23 cellular contexts compared by ENCODE assay signal in the genomic region with DNA sequence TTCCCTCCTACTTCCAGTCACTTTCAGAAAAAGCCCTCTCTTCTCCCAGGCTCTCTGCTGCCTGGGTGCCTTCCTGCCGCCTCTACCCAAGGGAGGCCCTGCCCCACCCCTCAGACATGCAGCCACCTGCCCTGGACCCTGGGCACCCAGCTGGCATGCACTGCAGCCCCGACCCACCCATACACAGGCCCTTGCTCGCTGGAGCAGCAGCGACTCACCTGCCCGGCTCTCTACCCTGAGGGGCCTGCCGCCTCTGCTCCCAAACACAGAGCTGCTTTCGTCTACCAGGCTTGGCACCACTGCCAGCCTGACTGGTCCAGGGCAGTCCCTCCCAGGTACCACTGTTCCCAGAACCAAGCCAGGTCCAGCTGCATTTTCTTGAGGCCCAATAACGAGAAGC. TPM values are rescaled to one million over a fixed set of nuclear protein-coding genes. Genes with fewer than 3 reads are reported as not detected.
"Had no signal": no experiment of that assay in that cellular context is flagged by ENCODE, and none has a peak within 500 bp of the region (broad histone marks: within the 10 kb centered on the region; RNA-seq: fewer than 3 reads in every experiment).

No MANE protein-coding gene starts in this region.

- H3K4me2 ChIP-seq: SK-N-SH had no signal

- ATAC-seq: activated CD8-positive, alpha-beta memory T cell treated with anti-CD3 and anti-CD28 coated beads, Interleukin-2, amount 10 ng/mL, durations not matched to agents 7 days and 5 days; left cardiac atrium; psoas muscle; upper lobe of right lung had no signal

- DNase-seq: activated CD4-positive, alpha-beta T cell treated with anti-CD3 and anti-CD28 coated beads, Interleukin-2, amount 50 U/mL, for 1 hour; activated CD4-positive, CD25-positive, alpha-beta regulatory T cell; activated CD8-positive, alpha-beta memory T cell treated with anti-CD3 and anti-CD28 coated beads, Interleukin-2, amount 10 ng/mL, durations not matched to agents 7 days and 5 days; activated effector memory CD4-positive, alpha-beta T cell treated with Interleukin-2 at 50 U/mL for 16 hours; activated T-cell treated with anti-CD3 and anti-CD28 coated beads, Interleukin-2, amount 50 U/mL, for 24 hours; colonic mucosa; effector CD4-positive, alpha-beta T cell; left cardiac atrium; naive B cell; nucleus accumbens; psoas muscle; sigmoid colon; SK-N-SH; stimulated activated CD4-positive, alpha-beta T cell treated with anti-CD3 and anti-CD28 coated beads, Interleukin-12 subunit alpha, Interleukin-12 subunit beta, amount 100 ng/mL, for 4 hours; stimulated activated CD4-positive, alpha-beta T cell treated with anti-CD3 and anti-CD28 coated beads, Interleukin-2, amount 100 ng/mL, for 48 hours; stimulated activated CD8-positive, alpha-beta memory T cell treated with anti-CD3 and anti-CD28 coated beads, Interleukin-4, amount 100 ng/mL, for 48 hours; testis; upper lobe of right lung had no signal

- H3K4me3 ChIP-seq: ascending aorta, cardiac muscle cell, colonic mucosa, lung, psoas muscle, sigmoid colon, testis, upper lobe of right lung had no signal

- H3K27me3 Mint-ChIP-seq: activated CD8-positive, alpha-beta memory T cell treated with anti-CD3 and anti-CD28 coated beads, Interleukin-2, amount 10 ng/mL, durations not matched to agents 7 days and 5 days; activated T-cell treated with anti-CD3 and anti-CD28 coated beads, Interleukin-2, amount 50 U/mL, for 24 hours; naive B cell; stimulated activated naive CD8-positive, alpha-beta T cell treated with anti-CD3 and anti-CD28 coated beads, Interleukin-15, Interleukin-2, amounts not matched to agents 100 ng/mL and 50 ng/mL, for 24 hours had no signal

- H3K9ac ChIP-seq: SK-N-SH had no signal

- H3K4me1 ChIP-seq: ascending aorta, colonic mucosa, psoas muscle, sigmoid colon, upper lobe of right lung had no signal

- H3K27ac ChIP-seq: ascending aorta, cardiac muscle cell, colonic mucosa, psoas muscle, sigmoid colon, testis, upper lobe of right lung had no signal

- H3K9me3 Mint-ChIP-seq: activated T-cell treated with anti-CD3 and anti-CD28 coated beads, Interleukin-2, amount 50 U/mL, for 24 hours; naive B cell; stimulated activated naive CD8-positive, alpha-beta T cell treated with anti-CD3 and anti-CD28 coated beads, Interleukin-15, Interleukin-2, amounts not matched to agents 100 ng/mL and 50 ng/mL, for 24 hours had no signal

- H3K9me3 ChIP-seq: ascending aorta, colonic mucosa, psoas muscle, sigmoid colon, SK-N-SH, testis, upper lobe of right lung had no signal

- H3K27ac Mint-ChIP-seq: activated CD8-positive, alpha-beta memory T cell treated with anti-CD3 and anti-CD28 coated beads, Interleukin-2, amount 10 ng/mL, durations not matched to agents 7 days and 5 days; stimulated activated naive CD8-positive, alpha-beta T cell treated with anti-CD3 and anti-CD28 coated beads, Interleukin-15, Interleukin-2, amounts not matched to agents 100 ng/mL and 50 ng/mL, for 24 hours had no signal

- H3K27me3 ChIP-seq: ascending aorta, cardiac muscle cell, colonic mucosa, sigmoid colon, testis, upper lobe of right lung had no signal

- H3K4me3 Mint-ChIP-seq: activated CD8-positive, alpha-beta memory T cell treated with anti-CD3 and anti-CD28 coated beads, Interleukin-2, amount 10 ng/mL, durations not matched to agents 7 days and 5 days; activated T-cell treated with anti-CD3 and anti-CD28 coated beads, Interleukin-2, amount 50 U/mL, for 24 hours; stimulated activated naive CD8-positive, alpha-beta T cell treated with anti-CD3 and anti-CD28 coated beads, Interleukin-15, Interleukin-2, amounts not matched to agents 100 ng/mL and 50 ng/mL, for 24 hours had no signal

- H3K4me1 Mint-ChIP-seq: activated CD8-positive, alpha-beta memory T cell treated with anti-CD3 and anti-CD28 coated beads, Interleukin-2, amount 10 ng/mL, durations not matched to agents 7 days and 5 days had no signal

- H3K36me3 ChIP-seq: cardiac muscle cell had no signal

RNA-seq across cellular contexts. Expression of gene TSSK2, which starts 1.2 kb away (rescaled TPM):
- total RNA-seq: activated CD8-positive, alpha-beta memory T cell treated with anti-CD3 and anti-CD28 coated beads, Interleukin-2, amount 10 ng/mL, durations not matched to agents 7 days and 5 days; ascending aorta; cardiac muscle cell; colonic mucosa; left cardiac atrium; sigmoid colon; T-helper 1 cell treated with Interleukin-12 subunit alpha and Interleukin-12 subunit beta and Interleukin-4 antibody, amounts not matched to agents 30 ng/mL and 1 ng/mL, for 36 hours; upper lobe of right lung had no signal
- polyA plus RNA-seq: cardiac muscle cell, SK-N-SH had no signal

RNA-seq across cellular contexts. Expression of gene GSC2, which starts 20.2 kb away (rescaled TPM):
- total RNA-seq: activated CD8-positive, alpha-beta memory T cell treated with anti-CD3 and anti-CD28 coated beads, Interleukin-2, amount 10 ng/mL, durations not matched to agents 7 days and 5 days; ascending aorta; cardiac muscle cell; colonic mucosa; left cardiac atrium; lung; psoas muscle; sigmoid colon; T-helper 1 cell treated with Interleukin-12 subunit alpha and Interleukin-12 subunit beta and Interleukin-4 antibody, amounts not matched to agents 30 ng/mL and 1 ng/mL, for 36 hours; upper lobe of right lung had no signal
- polyA plus RNA-seq: cardiac muscle cell, lung, psoas muscle, sigmoid colon, SK-N-SH had no signal
